25 cellular contexts compared by ENCODE assay signal in the genomic region with DNA sequence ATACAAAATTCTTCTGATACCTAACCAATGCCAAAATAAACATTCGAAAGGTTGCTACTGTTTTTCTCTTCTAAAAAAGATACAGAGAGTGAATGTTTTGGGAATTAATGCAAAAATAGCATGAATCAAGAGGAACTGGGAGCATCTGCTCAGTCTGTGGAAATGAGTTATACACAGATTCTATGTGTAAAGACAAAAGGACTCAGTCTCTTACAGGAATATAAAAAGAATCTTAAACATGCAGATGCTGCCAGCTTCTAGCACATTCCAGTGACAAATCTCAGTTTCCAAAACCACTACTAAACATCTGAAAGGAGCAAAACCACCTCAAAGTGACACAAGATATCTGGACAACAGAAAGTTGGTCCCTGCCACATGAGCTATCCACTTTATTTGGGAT. TPM values are rescaled to one million over a fixed set of nuclear protein-coding genes. Genes with fewer than 3 reads are reported as not detected.
DNase-seq lines count a peak whose midpoint lies in the region; ATAC-seq, FAIRE-seq and TF ChIP-seq lines count a peak whose summit lies in the region.
"Had no signal": no experiment of that assay in that cellular context is flagged by ENCODE, and none has a peak within 500 bp of the region (broad histone marks: within the 10 kb centered on the region; RNA-seq: fewer than 3 reads in every experiment).

No MANE protein-coding gene starts in this region.

- no peak for TF ChIP-seq POLR2A in endothelial cell of umbilical vein (IDR thresholded peaks at IDR 0.05; ENCODE audit: low read depth, low read length)

- H3K4me3 ChIP-seq in endothelial cell of umbilical vein (replicated peaks in 1 of 3; ENCODE audit: insufficient read depth in 1 of 3, low read depth in 1 of 3, low read length in 3 of 3) = no peak overlapping the region
- H3K4me3 ChIP-seq: ascending aorta, esophagus muscularis mucosa, suprapubic skin had no signal

- no TSS peak for BruUV-seq in endothelial cell of umbilical vein (replicated peaks; lab: Mats Ljungman, UMichigan)

- no peaks in the 10 kb centered on the region for H3K36me3 ChIP-seq in endothelial cell of umbilical vein (ENCODE audit: control insufficient read depth in 2 of 2, extremely low read depth in 1 of 2, insufficient read depth in 2 of 2, low read length in 2 of 2)
- H3K36me3 ChIP-seq: esophagus muscularis mucosa, suprapubic skin had no signal

- FAIRE-seq in endothelial cell of umbilical vein (lab: Jason Lieb, UNC) = no peak
- FAIRE-seq: G401.6, HepG2 had no signal

- H3K27me3 ChIP-seq in endothelial cell of umbilical vein (ENCODE audit: control insufficient read depth in 2 of 2, insufficient read depth in 2 of 2, low read length in 2 of 2) = no peaks in the 10 kb centered on the region
- H3K27me3 ChIP-seq: ascending aorta, esophagus muscularis mucosa, suprapubic skin had no signal

- ATAC-seq in GM18909 (IDR thresholded peaks at IDR 0.05; ENCODE audit: poor library complexity, unreplicated experiment) = no peak
- ATAC-seq in HG03565 (IDR thresholded peaks at IDR 0.05; ENCODE audit: unreplicated experiment) = no peak
- ATAC-seq: HepG2; left colon; natural killer cell treated with Interleukin-12 subunit alpha and Interleukin-12 subunit beta and Interleukin-15 and Interleukin-18, amount 100 ng/mL, for 72 hours; PC-3; sciatic nerve had no signal

- H3K4me1 ChIP-seq in endothelial cell of umbilical vein (ENCODE audit: control insufficient read depth, extremely low read depth, insufficient read depth, low read length) = peaks cover 3% of the 10 kb centered on the region

- H3K9ac ChIP-seq in endothelial cell of umbilical vein (replicated peaks; ENCODE audit: extremely low read depth, insufficient read depth, low read length) = no peak overlapping the region

- no peak for TF ChIP-seq CTCF in endothelial cell of umbilical vein (IDR thresholded peaks at IDR 0.05; ENCODE audit: extremely low read depth in 1 of 2, insufficient read depth in 1 of 2, low read depth in 1 of 2, low read length in 2 of 2)

- intact Hi-C loops in endothelial cell of umbilical vein (cut with micrococcal nuclease) = no loop called here

- no peak overlapping the region for H3K27ac ChIP-seq in endothelial cell of umbilical vein (ENCODE audit: insufficient read depth, low read depth, low read length)
- H3K27ac ChIP-seq: ascending aorta, esophagus muscularis mucosa, suprapubic skin had no signal

- DNase-seq in AG20443 (ENCODE audit: low spot score) (peak; percentile 34), RPMI7951 (ENCODE audit: low read depth) (peak; percentile 6), endothelial cell of umbilical vein (ENCODE audit: low read depth, low spot score) (peak; percentile 25), non-pigmented ciliary epithelial cell (ENCODE audit: low read depth) (peak; percentile 13), DMS79 treated with DMSO at 0.1 percent for 48 hours (lab: John Stamatoyannopoulos, UW) (no peak), GDM1 (lab: John Stamatoyannopoulos, UW) (no peak)
- DNase-seq: activated T-cell treated with anti-CD3 and anti-CD28 coated beads, Interleukin-2, amount 50 U/mL, for 48 hours; CD4-positive, CD25-positive, alpha-beta regulatory T cell; DMS 273 treated with DMSO at 0.1 percent for 48 hours; effector CD8-positive, alpha-beta T cell; left colon; NCI-H1105; NCI-H2029 treated with DMSO at 0.1 percent for 48 hours; PC-3; posterior cingulate gyrus; SHP77 had no signal

- no peaks in the 10 kb centered on the region for H3K9me3 ChIP-seq in endothelial cell of umbilical vein (replicated peaks; ENCODE audit: control insufficient read depth, insufficient read depth, low read length)
- H3K9me3 ChIP-seq: ascending aorta, esophagus muscularis mucosa, suprapubic skin had no signal

- dilution Hi-C loops in endothelial cell of umbilical vein (cut with MboI; ENCODE audit: extremely low pct_ligation_motif_present, low sequenced_read_pairs) = no loop called here

- no peaks in the 10 kb centered on the region for H3K9me1 ChIP-seq in endothelial cell of umbilical vein (replicated peaks; ENCODE audit: control insufficient read depth, extremely low read depth, insufficient read depth, low read length)

- POLR2A ChIA-PET in endothelial cell of umbilical vein (lab: Charles Lee) = no interaction called here

- CTCF ChIA-PET in endothelial cell of umbilical vein (lab: Charles Lee) = no interaction called here

- no peak overlapping the region for H2AFZ ChIP-seq in endothelial cell of umbilical vein (ENCODE audit: low read depth, low read length)

- H3K4me2 ChIP-seq in endothelial cell of umbilical vein (ENCODE audit: insufficient read depth, low read length) = no peak overlapping the region

- no peaks in the 10 kb centered on the region for H4K20me1 ChIP-seq in endothelial cell of umbilical vein (replicated peaks; ENCODE audit: control insufficient read depth, extremely low read depth, insufficient read depth, low read length)

- H3K79me2 ChIP-seq in endothelial cell of umbilical vein (ENCODE audit: control insufficient read depth, insufficient read depth, low read length) = no peaks in the 10 kb centered on the region

TF ChIP-seq in endothelial cell of umbilical vein, 7 proteins besides CTCF, POLR2A, EP300 and RAD21:
- TF ChIP-seq, protein P1, sequence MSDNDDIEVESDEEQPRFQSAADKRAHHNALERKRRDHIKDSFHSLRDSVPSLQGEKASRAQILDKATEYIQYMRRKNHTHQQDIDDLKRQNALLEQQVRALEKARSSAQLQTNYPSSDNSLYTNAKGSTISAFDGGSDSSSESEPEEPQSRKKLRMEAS (IDR thresholded peaks at IDR 0.05; ENCODE audit: insufficient read depth, insufficient read length) = no peak
- TF ChIP-seq EZH2 (IDR thresholded peaks at IDR 0.05; ENCODE audit: borderline replicate concordance, low read depth, low read length, severe bottlenecking) (no peak), POLR2AphosphoS5 (IDR thresholded peaks at IDR 0.05; ENCODE audit: insufficient read depth, low read depth, low read length) (no peak), FOS (IDR thresholded peaks at IDR 0.05; ENCODE audit: borderline replicate concordance, insufficient read depth, low read length) (no peak), GATA2 (IDR thresholded peaks at IDR 0.05; ENCODE audit: insufficient read depth, insufficient read length, low read depth, low read length) (no peak), MYC (IDR thresholded peaks at IDR 0.05; ENCODE audit: low read depth, low read length) (no peak), JUN (IDR thresholded peaks at IDR 0.05; ENCODE audit: borderline replicate concordance, insufficient read depth, insufficient read length, low read depth) (no peak)

RNA-seq across cellular contexts. Expression of a gene that starts 55.0 kb away (rescaled TPM):
- 46.7 and 52.1 TPM in 2 replicates for total RNA-seq in RPMI7951 (2014; rRNA removed; shearing (Covaris generic))
- 69.6 and 72.0 TPM in 2 replicates for total RNA-seq in endothelial cell of umbilical vein
- polyA plus RNA-seq in endothelial cell of umbilical vein = 65.4 and 77.2 TPM in 2 replicates
- polyA plus RNA-seq in endothelial cell of umbilical vein (2011; cell fraction: cytosol; rRNA removed) = 72.1 and 74.3 TPM in 2 replicates
- polyA plus RNA-seq in endothelial cell of umbilical vein (2011; cell fraction: nucleus; rRNA removed) = 69.3 and 83.3 TPM in 2 replicates
- polyA plus RNA-seq in endothelial cell of umbilical vein (2012) = 63.6 and 76.1 TPM in 2 replicates
- 100 and 101 TPM in 2 replicates for polyA minus RNA-seq in endothelial cell of umbilical vein
- polyA minus RNA-seq in endothelial cell of umbilical vein (2011; cell fraction: cytosol; rRNA and poly(A)+ RNA removed) = 13.7 TPM
- polyA minus RNA-seq in endothelial cell of umbilical vein (2011; cell fraction: nucleus; rRNA and poly(A)+ RNA removed) = 46.2 and 54.0 TPM in 2 replicates

Comparison
In these comparisons a context has a peak if more than half of its experiments do, and no peak if none do; other contexts are left out.
1. DNase-seq: peak in AG20443 (single experiment), RPMI7951 (single experiment), endothelial cell of umbilical vein (single experiment) and non-pigmented ciliary epithelial cell (single experiment); none in DMS79 treated with DMSO at 0.1 percent for 48 hours (single experiment) and GDM1 (single experiment).